Comparison of ENCODE assay signal across 21 cellular contexts in the genomic region with DNA sequence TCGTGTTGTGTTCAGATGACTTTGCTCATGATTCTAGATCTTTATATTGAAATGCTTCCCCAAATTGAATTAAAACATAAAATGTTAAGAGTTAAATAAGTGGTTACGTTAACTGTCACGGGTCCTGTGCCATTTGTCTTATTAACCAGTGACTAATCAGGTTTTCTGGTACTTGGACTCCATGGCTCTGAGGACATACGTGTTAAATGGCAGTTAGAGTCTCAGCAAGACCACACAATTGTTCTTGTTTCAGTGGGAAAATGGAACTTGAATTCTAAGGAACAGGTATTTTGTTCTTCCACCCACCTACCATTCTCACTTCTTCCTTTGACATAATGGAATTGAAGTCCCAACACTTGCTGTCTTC. TPM values are rescaled to one million over a fixed set of nuclear protein-coding genes. Genes with fewer than 3 reads are reported as not detected.
"Had no signal": no experiment of that assay in that cellular context is flagged by ENCODE, and none has a peak within 500 bp of the region (broad histone marks: within the 10 kb centered on the region; RNA-seq: fewer than 3 reads in every experiment).

No MANE protein-coding gene starts in this region.

- H3K9me3 ChIP-seq: adrenal gland, body of pancreas, spleen, testis, vagina had no signal

- H3K4me1 ChIP-seq: adrenal gland, body of pancreas, spleen, testis, vagina had no signal

- ATAC-seq: activated T-cell treated with anti-CD3 and anti-CD28 coated beads, Interleukin-2, amount 50 U/mL, for 72 hours; effector memory CD8-positive, alpha-beta T cell; natural killer cell had no signal

- H3K27ac Mint-ChIP-seq: activated B cell treated with CpG ODN at 0.5 μM for 24 hours; activated naive CD4-positive, alpha-beta T cell treated with anti-CD3 and anti-CD28 coated beads for 36 hours; activated naive CD8-positive, alpha-beta T cell treated with anti-CD3 and anti-CD28 coated beads for 36 hours; activated T-cell treated with anti-CD3 and anti-CD28 coated beads, Interleukin-2, amount 50 U/mL, for 72 hours; effector memory CD8-positive, alpha-beta T cell; mesothelial cell of epicardium; natural killer cell; T-helper 2 cell treated with Interferon-gamma antibody and Interleukin-4, amounts not matched to agents 5 μg/mL and 100 μg/mL, for 36 hours had no signal

- H3K27ac ChIP-seq: adrenal gland, body of pancreas, spleen, testis, vagina had no signal

- H3K9me3 Mint-ChIP-seq: activated B cell treated with CpG ODN at 0.5 μM for 24 hours; activated naive CD4-positive, alpha-beta T cell treated with anti-CD3 and anti-CD28 coated beads for 36 hours; activated naive CD8-positive, alpha-beta T cell treated with anti-CD3 and anti-CD28 coated beads for 36 hours; activated T-cell treated with anti-CD3 and anti-CD28 coated beads, Interleukin-2, amount 50 U/mL, for 72 hours; effector memory CD8-positive, alpha-beta T cell; mesothelial cell of epicardium; T-helper 2 cell treated with Interferon-gamma antibody and Interleukin-4, amounts not matched to agents 5 μg/mL and 100 μg/mL, for 36 hours had no signal

- DNase-seq: activated B cell treated with CpG ODN at 0.5 μM for 24 hours; activated naive CD4-positive, alpha-beta T cell treated with anti-CD3 and anti-CD28 coated beads for 36 hours; activated naive CD8-positive, alpha-beta T cell treated with anti-CD3 and anti-CD28 coated beads for 36 hours; activated T-cell treated with anti-CD3 and anti-CD28 coated beads for 4 hours; activated T-cell treated with anti-CD3 and anti-CD28 coated beads, Interleukin-2, amount 50 U/mL, for 72 hours; adrenal gland; aorta; cortex of kidney; effector memory CD8-positive, alpha-beta T cell; foreskin fibroblast; natural killer cell; posterior cingulate gyrus; spleen; stimulated activated naive CD4-positive, alpha-beta T cell; T-helper 1 cell; testis; trophoblast cell had no signal

- H3K36me3 ChIP-seq: adrenal gland, spleen, vagina had no signal

- H3K4me3 Mint-ChIP-seq: activated B cell treated with CpG ODN at 0.5 μM for 24 hours; activated naive CD4-positive, alpha-beta T cell treated with anti-CD3 and anti-CD28 coated beads for 36 hours; activated naive CD8-positive, alpha-beta T cell treated with anti-CD3 and anti-CD28 coated beads for 36 hours; activated T-cell treated with anti-CD3 and anti-CD28 coated beads, Interleukin-2, amount 50 U/mL, for 72 hours; effector memory CD8-positive, alpha-beta T cell; mesothelial cell of epicardium; natural killer cell; T-helper 2 cell treated with Interferon-gamma antibody and Interleukin-4, amounts not matched to agents 5 μg/mL and 100 μg/mL, for 36 hours had no signal

- H3K36me3 Mint-ChIP-seq: activated naive CD8-positive, alpha-beta T cell treated with anti-CD3 and anti-CD28 coated beads for 36 hours; mesothelial cell of epicardium; natural killer cell had no signal

- H3K4me3 ChIP-seq: adrenal gland, body of pancreas, spleen, testis, vagina had no signal

- H3K27me3 ChIP-seq: adrenal gland, body of pancreas, testis, vagina had no signal

- H3K4me1 Mint-ChIP-seq: activated B cell treated with CpG ODN at 0.5 μM for 24 hours; activated naive CD8-positive, alpha-beta T cell treated with anti-CD3 and anti-CD28 coated beads for 36 hours; mesothelial cell of epicardium; natural killer cell had no signal

RNA-seq across cellular contexts. Expression of a gene that starts 32.8 kb away (rescaled TPM):
- total RNA-seq: activated B cell treated with CpG ODN at 0.5 μM for 24 hours; activated naive CD4-positive, alpha-beta T cell treated with anti-CD3 and anti-CD28 coated beads for 36 hours; activated naive CD8-positive, alpha-beta T cell treated with anti-CD3 and anti-CD28 coated beads for 36 hours; activated T-cell treated with anti-CD3 and anti-CD28 coated beads, Interleukin-2, amount 50 U/mL, for 72 hours; natural killer cell had no signal
